Comparison of ENCODE assay signal across 8 cellular contexts in the genomic region with DNA sequence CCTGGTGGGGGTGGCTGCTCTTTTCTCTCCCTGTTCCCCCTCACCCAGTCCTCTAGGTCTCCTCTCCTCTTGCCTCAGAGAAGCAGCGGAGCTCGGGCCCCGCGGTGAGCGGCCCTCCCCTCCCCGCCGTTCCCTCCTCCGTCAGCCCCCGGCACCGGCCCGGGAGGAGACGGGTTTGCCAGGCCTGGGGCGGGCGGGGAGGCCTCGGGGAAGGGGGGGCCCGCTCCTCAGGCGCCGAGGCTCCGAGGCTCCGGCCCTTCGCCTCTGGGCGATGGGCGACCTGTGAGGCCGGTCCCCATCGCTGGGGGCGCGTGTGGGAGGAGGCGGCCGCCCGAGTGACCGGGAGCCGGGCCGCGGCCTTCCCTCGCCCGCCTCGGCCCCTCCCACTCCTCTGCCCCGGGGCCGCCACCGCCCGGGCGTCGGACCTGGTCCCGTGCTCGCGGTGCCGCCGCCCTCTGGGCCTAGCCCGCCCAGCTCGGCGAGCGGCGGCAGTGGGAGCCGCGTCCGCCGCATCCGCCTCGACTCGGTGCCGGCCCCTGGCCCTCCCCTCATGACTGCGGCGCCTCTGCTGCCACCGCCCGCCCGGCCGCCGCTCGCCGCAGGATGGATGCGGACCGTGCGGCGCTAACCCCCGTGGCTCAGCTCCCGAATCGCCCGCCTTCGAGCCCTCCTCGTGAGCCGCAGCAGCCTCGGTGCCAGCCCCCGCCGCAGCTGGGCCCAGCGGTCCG. TPM values are rescaled to one million over a fixed set of nuclear protein-coding genes. Genes with fewer than 3 reads are reported as not detected.
DNase-seq lines count a peak whose midpoint lies in the region; ATAC-seq lines count a peak whose summit lies in the region.

No MANE protein-coding gene starts in this region.

- H3K4me1 Mint-ChIP-seq in T-helper 17 cell = peaks cover 28% of the 10 kb centered on the region

- H3K36me3 Mint-ChIP-seq in T-helper 17 cell (ENCODE audit: low read depth) = no peaks in the 10 kb centered on the region

- H3K9me3 ChIP-seq in T-helper 17 cell (ENCODE audit: control insufficient read depth, low read length, poor library complexity, severe bottlenecking) = no peaks in the 10 kb centered on the region

- H3K4me3 Mint-ChIP-seq in T-helper 17 cell = peak overlapping the region; percentile 96

- DNase-seq in CMK (ENCODE audit: low read depth) (peak; percentile 43), T-helper 17 cell (peak; percentile 23 to 48 (median 42)), cerebellum (ENCODE audit: low spot score) (peak; percentile 51), left colon (peak; percentile 52 to 69), NCI-H187 treated with DMSO at 0.1 percent for 48 hours (lab: John Stamatoyannopoulos, UW) (no peak)
- DNase-seq in stimulated activated CD8-positive, alpha-beta memory T cell treated with anti-CD3 and anti-CD28 coated beads, Interleukin-2, amount 100 ng/mL, for 48 hours (ENCODE audit: low read depth in 2 of 2) = peak; percentile 13 to 32

- ATAC-seq in GM19324 (IDR thresholded peaks at IDR 0.05; ENCODE audit: low FRiP score, unreplicated experiment) = peak; percentile 32
- ATAC-seq in HG03378 (IDR thresholded peaks at IDR 0.05; ENCODE audit: unreplicated experiment) = peak; percentile 3
- ATAC-seq in T-helper 17 cell = peak; percentile 25
- ATAC-seq in left colon = peak; percentile 67

- peak overlapping the region; percentile 95 for H3K27ac Mint-ChIP-seq in T-helper 17 cell

- intact Hi-C loops in left colon (cut with DNase I, micrococcal nuclease) = loop anchor here in 1 of 2 donors (10.0 kb wide), 1 partner anchor 178 kb away; no protein-coding TSS in a partner anchor

- H3K27me3 Mint-ChIP-seq in T-helper 17 cell = no peaks in the 10 kb centered on the region

RNA-seq across cellular contexts. Expression of a gene that starts 0.5 kb away (rescaled TPM):
- total RNA-seq in T-helper 17 cell (100 to 1,000 TPM; 215 to 220 TPM), cerebellum (173 TPM), left colon (10 to 100 TPM; 84.0 to 95.2 TPM)

Comparison
In these comparisons a context has a peak if more than half of its experiments do, and no peak if none do; other contexts are left out.
1. ATAC-seq: peak in every context shown above with its lines; median percentile 67 in left colon; 32 in GM19324; 25 in T-helper 17 cell; 3 in HG03378.